ENCODE assay signal across 8 cellular contexts in genomic region chr6:108896111-108896661, GRCh38. TPM values are rescaled to one million over a fixed set of nuclear protein-coding genes. Genes with fewer than 3 reads are reported as not detected.
DNase-seq lines count a peak whose midpoint lies in the region; ATAC-seq and TF ChIP-seq lines count a peak whose summit lies in the region.

No MANE protein-coding gene starts in this region.

- TF ChIP-seq CTCF in coronary artery (IDR thresholded peaks at IDR 0.05), result no peak
- no peak for TF ChIP-seq CTCF in osteocyte (IDR thresholded peaks at IDR 0.05)
- no peak for TF ChIP-seq CTCF in dorsolateral prefrontal cortex (IDR thresholded peaks at IDR 0.05 in 54 of 56, conservative IDR thresholded peaks at IDR 0.05 in 2 of 56; ENCODE audit: low read depth in 1 of 56, partially characterized antibody in 56 of 56)

- DNase-seq in NCI-H69 (lab: John Stamatoyannopoulos, UW) (peak; percentile 50), coronary artery (ENCODE audit: low spot score) (no peak), osteocyte (ENCODE audit: extremely low spot score, unreplicated experiment) (no peak), dorsolateral prefrontal cortex (no peak), DMS79 treated with DMSO at 0.1 percent for 48 hours (lab: John Stamatoyannopoulos, UW) (no peak), NCI-H2196 treated with DMSO at 0.1 percent for 48 hours (lab: John Stamatoyannopoulos, UW; ENCODE audit: unreplicated experiment) (no peak), NCI-H2081 treated with DMSO at 0.1 percent for 48 hours (lab: John Stamatoyannopoulos, UW) (no peak)

- peak; percentile 48 for ATAC-seq in GM18861 (IDR thresholded peaks at IDR 0.05; ENCODE audit: unreplicated experiment)

- intact Hi-C loops in dorsolateral prefrontal cortex (cut with DNase I), result loop anchor here in 1 of 2 donors (10.0 kb wide), 1 partner anchor 111 kb away; no protein-coding TSS in a partner anchor

- H3K4me3 ChIP-seq in coronary artery, result no peak overlapping the region
- no peak overlapping the region for H3K4me3 ChIP-seq in dorsolateral prefrontal cortex

- no peaks in the 10 kb centered on the region for H3K9me3 Mint-ChIP-seq in osteocyte (ENCODE audit: unreplicated experiment)

- no peaks in the 10 kb centered on the region for H3K36me3 Mint-ChIP-seq in osteocyte (ENCODE audit: unreplicated experiment)

- no peaks in the 10 kb centered on the region for H3K27me3 ChIP-seq in dorsolateral prefrontal cortex

- peaks cover 22% of the 10 kb centered on the region for H3K4me1 Mint-ChIP-seq in osteocyte (ENCODE audit: unreplicated experiment)

- peak overlapping the region; percentile 76 to 85 for H3K27ac ChIP-seq in coronary artery
- H3K27ac ChIP-seq in dorsolateral prefrontal cortex, result peak overlapping the region in 18 of 59 donors; percentile 3 to 73 (median 46)

- H3K27me3 Mint-ChIP-seq in osteocyte (ENCODE audit: unreplicated experiment), result no peaks in the 10 kb centered on the region

- H3K27ac Mint-ChIP-seq in osteocyte (ENCODE audit: unreplicated experiment), result peak overlapping the region; percentile 95

- H3K4me3 Mint-ChIP-seq in osteocyte (ENCODE audit: unreplicated experiment), result no peak overlapping the region

RNA-seq across cellular contexts. Expression of gene ARMC2, which starts 48.0 kb away (rescaled TPM):
- 7.6 and 8.3 TPM in 2 replicates for total RNA-seq in osteocyte
- 10 to 100 TPM; 21.4 to 65.7 (median 42.0) TPM for total RNA-seq in dorsolateral prefrontal cortex
